ENCODE assay signal across 13 cellular contexts in genomic region chr1:198160946-198161614, GRCh38. TPM values are rescaled to one million over a fixed set of nuclear protein-coding genes. Genes with fewer than 3 reads are reported as not detected.
DNase-seq lines count a peak whose midpoint lies in the region; ATAC-seq, FAIRE-seq and TF ChIP-seq lines count a peak whose summit lies in the region.
"Had no signal": no experiment of that assay in that cellular context is flagged by ENCODE, and none has a peak within 500 bp of the region (broad histone marks: within the 10 kb centered on the region; RNA-seq: fewer than 3 reads in every experiment).

No MANE protein-coding gene starts in this region.

- in situ Hi-C loops in K562 (cut with MboI), result no loop called here

- peaks cover 25% of the 10 kb centered on the region for H3F3A ChIP-seq in neural progenitor cell (ENCODE audit: low read depth)

- peaks cover 5% of the 10 kb centered on the region for H3K36me3 Mint-ChIP-seq in activated T-cell treated with anti-CD3 and anti-CD28 coated beads, Interleukin-2, amount 50 U/mL, for 4 hours (ENCODE audit: insufficient read depth)
- H3K36me3 Mint-ChIP-seq in IgD-negative memory B cell (peaks cover 1% of the 10 kb centered on the region), neural progenitor cell (peaks cover 6% of the 10 kb centered on the region)

- H3K9me1 ChIP-seq in K562 (ENCODE audit: control insufficient read depth, insufficient read depth, low read length), result no peaks in the 10 kb centered on the region

- H3K4me1 Mint-ChIP-seq in activated T-cell treated with anti-CD3 and anti-CD28 coated beads, Interleukin-2, amount 50 U/mL, for 4 hours (ENCODE audit: low read depth), result peaks cover 61% of the 10 kb centered on the region
- H3K4me1 Mint-ChIP-seq in IgD-negative memory B cell, result peaks cover 39 to 44% (median 41%) of the 10 kb centered on the region in 3 donors
- peaks cover 29% of the 10 kb centered on the region for H3K4me1 Mint-ChIP-seq in neural progenitor cell

- no peaks in the 10 kb centered on the region for H3K27me3 Mint-ChIP-seq in activated T-cell treated with anti-CD3 and anti-CD28 coated beads, Interleukin-2, amount 50 U/mL, for 4 hours (ENCODE audit: low read depth)
- H3K27me3 Mint-ChIP-seq in IgD-negative memory B cell (no peaks in the 10 kb centered on the region), neural progenitor cell (ENCODE audit: insufficient read depth, low read depth) (peaks cover 7% of the 10 kb centered on the region)

- no peak for TF ChIP-seq POLR2A in K562 (conservative IDR thresholded peaks at IDR 0.05)

- no TSS peak for BruUV-seq in K562 (replicated peaks; lab: Mats Ljungman, UMichigan)

- H3K4me1 ChIP-seq in K562 (replicated peaks in 1 of 2; ENCODE audit: control insufficient read depth in 2 of 2, insufficient read depth in 2 of 2, low read length in 2 of 2) (peaks cover 13 to 24% of the 10 kb centered on the region in 2 experiments), neural progenitor cell (peaks cover 27% of the 10 kb centered on the region)

- H3K9me3 Mint-ChIP-seq in activated T-cell treated with anti-CD3 and anti-CD28 coated beads, Interleukin-2, amount 50 U/mL, for 4 hours, result no peaks in the 10 kb centered on the region
- H3K9me3 Mint-ChIP-seq in IgD-negative memory B cell, result no peaks in the 10 kb centered on the region
- H3K9me3 Mint-ChIP-seq in neural progenitor cell, result no peaks in the 10 kb centered on the region

- ATAC-seq in activated T-cell treated with anti-CD3 and anti-CD28 coated beads, Interleukin-2, amount 50 U/mL, for 4 hours, result no peak
- ATAC-seq in K562 (no peak), HG03097 (IDR thresholded peaks at IDR 0.05; ENCODE audit: low FRiP score, unreplicated experiment) (no peak), GM18907 (IDR thresholded peaks at IDR 0.05; ENCODE audit: unreplicated experiment) (no peak)

- H3K4me2 ChIP-seq in K562 (ENCODE audit: insufficient read depth, low read length), result no peak overlapping the region
- no peak overlapping the region for H3K4me2 ChIP-seq in neural progenitor cell

- H4K20me1 ChIP-seq in K562 (replicated peaks; ENCODE audit: control insufficient read depth, insufficient read depth, low read length), result peaks cover 4% of the 10 kb centered on the region; the same call in 1 of the 2 replicates
- no peaks in the 10 kb centered on the region for H4K20me1 ChIP-seq in neural progenitor cell (ENCODE audit: low read depth)

- no peak overlapping the region for H3K27ac ChIP-seq in K562 (ENCODE audit: extremely low read depth, low read depth, low read length)
- no peak overlapping the region for H3K27ac ChIP-seq in neural progenitor cell

- H3K4me3 Mint-ChIP-seq in activated T-cell treated with anti-CD3 and anti-CD28 coated beads, Interleukin-2, amount 50 U/mL, for 4 hours, result peak overlapping the region; percentile 64
- H3K4me3 Mint-ChIP-seq in IgD-negative memory B cell (peak overlapping the region in 1 of 4 donors; percentile 96), neural progenitor cell (peak overlapping the region; percentile 62)

- CTCF ChIA-PET in K562 (lab: Yijun Ruan, JAX; ENCODE audit: low intra/inter-chr PET ratio), result no interaction called here

- H3K27ac Mint-ChIP-seq in IgD-negative memory B cell (peak overlapping the region; percentile 13 to 59 (median 21)), neural progenitor cell (no peak overlapping the region)

- H3K4me3 ChIP-seq in K562 (no peak overlapping the region), neural progenitor cell (no peak overlapping the region)

- no peaks in the 10 kb centered on the region for H3K27me3 ChIP-seq in K562 (ENCODE audit: control insufficient read depth in 2 of 2, insufficient read depth in 2 of 2, low read length in 2 of 2)
- no peaks in the 10 kb centered on the region for H3K27me3 ChIP-seq in neural progenitor cell

- H3K9me3 ChIP-seq in K562 (replicated peaks; ENCODE audit: control insufficient read depth, insufficient read depth, low read depth, low read length), result no peaks in the 10 kb centered on the region
- no peaks in the 10 kb centered on the region for H3K9me3 ChIP-seq in neural progenitor cell (ENCODE audit: low read depth)

- no peak for TF ChIP-seq CTCF in K562 (IDR thresholded peaks at IDR 0.05 in 2 of 3, conservative IDR thresholded peaks at IDR 0.05 in 1 of 3; ENCODE audit: insufficient read depth in 2 of 3, low read depth in 1 of 3, low read length in 3 of 3)
- no peak for TF ChIP-seq CTCF in neural progenitor cell (IDR thresholded peaks at IDR 0.05)

- FAIRE-seq in K562 (lab: Jason Lieb, UNC), result no peak
- FAIRE-seq: GM12891, RCC 7860 had no signal

- TF ChIP-seq EP300 in K562 (IDR thresholded peaks at IDR 0.05; ENCODE audit: low read length), result no peak

- DNase-seq in activated T-cell treated with anti-CD3 and anti-CD28 coated beads, Interleukin-2, amount 50 U/mL, for 4 hours, result no peak
- no peak for DNase-seq in activated T-cell treated with anti-CD3 and anti-CD28 coated beads, Interleukin-2, amount 50 U/mL, for 1 hour
- DNase-seq in K562 (ENCODE audit: extremely low read depth in 1 of 4, low spot score in 3 of 4), result no peak
- DNase-seq in neural progenitor cell (ENCODE audit: low spot score), result no peak
- no peak for DNase-seq in SHP77 (lab: John Stamatoyannopoulos, UW)
- DNase-seq: activated gamma-delta T cell, DMS53, NCI-H446 had no signal

- no peak overlapping the region for H3K9ac ChIP-seq in K562 (ENCODE audit: insufficient read depth in 1 of 2, low read depth in 2 of 2, low read length in 2 of 2)
- no peak overlapping the region for H3K9ac ChIP-seq in neural progenitor cell

- peaks cover 92% of the 10 kb centered on the region for H3K79me2 ChIP-seq in K562 (ENCODE audit: control insufficient read depth, insufficient read depth, low read length)
- H3K79me2 ChIP-seq in neural progenitor cell (ENCODE audit: low read depth), result peaks cover 80% of the 10 kb centered on the region

- intact Hi-C loops in K562 (cut with micrococcal nuclease), result loop anchor here (10.0 kb wide), 1 partner anchor 486 kb away; no protein-coding TSS in a partner anchor

- TF ChIP-seq RAD21 in K562 (CRISPR knock-in tag; conservative IDR thresholded peaks at IDR 0.05 in 1 of 2, IDR thresholded peaks at IDR 0.05 in 1 of 2), result no peak

- H3K36me3 ChIP-seq in K562 (ENCODE audit: control insufficient read depth, insufficient read depth, low read length) (no peaks in the 10 kb centered on the region; the same call in 2 of the 3 replicates), neural progenitor cell (no peaks in the 10 kb centered on the region)

- POLR2A ChIA-PET in K562 (lab: Yijun Ruan, JAX), result interaction anchor here (0.9 kb wide), 1 partner anchor 11 kb away, joined by 3 read pairs; no protein-coding TSS in a partner anchor

- WGBS in K562 (ENCODE audit: insufficient coverage, low coverage, missing lambda C conversion rate), result 96% methylated on average over 4 of the region's 4 CpGs

- H2AFZ ChIP-seq in K562 (ENCODE audit: low read depth, low read length) (no peak overlapping the region), neural progenitor cell (replicated peaks) (no peak overlapping the region)

RNA-seq across cellular contexts. Expression of gene NEK7, which starts 4.3 kb away (rescaled TPM):
- 10 to 100 TPM; 62.3 to 72.1 (median 62.9) TPM for total RNA-seq in activated T-cell treated with anti-CD3 and anti-CD28 coated beads, Interleukin-2, amount 50 U/mL, for 4 hours
- 21.6 TPM for polyA plus RNA-seq in IgD-negative memory B cell
- total RNA-seq in K562 (2011; cell fraction: chromatin; rRNA removed; ENCODE audit: low replicate concordance), result 10.7 and 36.6 TPM in 2 replicates
- total RNA-seq in K562 (2011; cell fraction: nucleolus; rRNA removed), result 5.7 and 6.2 TPM in 2 replicates
- 10.0 and 16.6 TPM in 2 replicates for total RNA-seq in K562 (2011; cell fraction: nucleoplasm; rRNA removed)
- 25.5 and 30.9 TPM in 2 replicates for total RNA-seq in K562 (2014; rRNA removed)
- 33.5 and 36.4 TPM in 2 replicates for total RNA-seq in K562 (2014; rRNA removed; fragmentation: Illumina TruSeq; extraction: Trizol)
- total RNA-seq in K562 (2015; rRNA removed; fragmentation: Illumina TruSeq; extraction: Trizol), result 23.7 and 27.7 TPM in 2 replicates
- 30.3 and 33.2 TPM in 2 replicates for total RNA-seq in K562 (2021)
- polyA plus RNA-seq in K562 (2011; rRNA removed), result 37.1 and 37.3 TPM in 2 replicates
- polyA plus RNA-seq in K562 (2011; cell fraction: cytosol; rRNA removed), result 9.9 and 20.0 TPM in 2 replicates
- 20.6 and 37.5 TPM in 2 replicates for polyA plus RNA-seq in K562 (2011; cell fraction: nucleus; rRNA removed)
- polyA plus RNA-seq in K562 (2012), result 16.0 and 19.7 TPM in 2 replicates
- 22.0 and 23.5 TPM in 2 replicates for polyA plus RNA-seq in K562 (2014; fragmentation: Illumina TruSeq; extraction: Trizol)
- polyA plus RNA-seq in K562 (2014; fragmentation: Nextera tagmentation; extraction: Ambion mirVana), result 1 to 10 TPM; 8.5 to 10.0 TPM
- polyA plus RNA-seq in K562 (2014; rRNA removed), result 16.0 and 20.4 TPM in 2 replicates
- polyA minus RNA-seq in K562 (2011; rRNA and poly(A)+ RNA removed), result 64.1 and 75.5 TPM in 2 replicates
- 21.6 and 23.2 TPM in 2 replicates for polyA minus RNA-seq in K562 (2011; cell fraction: cytosol; rRNA and poly(A)+ RNA removed)
- 21.5 and 38.9 TPM in 2 replicates for polyA minus RNA-seq in K562 (2011; cell fraction: nucleus; rRNA and poly(A)+ RNA removed)
- total RNA-seq in neural progenitor cell (ENCODE audit: low replicate concordance), result 20.7 and 34.7 TPM in 2 replicates
